15 cellular contexts compared by ENCODE assay signal in genomic region chr2:188207554-188207953, GRCh38.
DNase-seq lines count a peak whose midpoint lies in the region; ATAC-seq, FAIRE-seq and TF ChIP-seq lines count a peak whose summit lies in the region.
"Had no signal": no experiment of that assay in that cellular context is flagged by ENCODE, and none has a peak within 500 bp of the region (broad histone marks: within the 10 kb centered on the region; RNA-seq: fewer than 3 reads in every experiment).

No MANE protein-coding gene starts in this region.

- H3K79me2 ChIP-seq in K562 (ENCODE audit: control insufficient read depth, insufficient read depth, low read length): no peaks in the 10 kb centered on the region

- H3K79me1 ChIP-seq in IMR-90 (ENCODE audit: low read depth in 1 of 2, low read length in 2 of 2): no peaks in the 10 kb centered on the region

- H3K9me3 ChIP-seq in IMR-90 (ENCODE audit: control insufficient read depth, insufficient read depth, low read length) (no peaks in the 10 kb centered on the region), K562 (replicated peaks; ENCODE audit: control insufficient read depth, insufficient read depth, low read depth, low read length) (no peaks in the 10 kb centered on the region)

- H3K27me3 ChIP-seq in H7 (ENCODE audit: control insufficient read depth, insufficient read depth, low read length) (no peaks in the 10 kb centered on the region), IMR-90 (ENCODE audit: control insufficient read depth, insufficient read depth, low read length) (no peaks in the 10 kb centered on the region), K562 (ENCODE audit: control insufficient read depth in 2 of 2, insufficient read depth in 2 of 2, low read length in 2 of 2) (no peaks in the 10 kb centered on the region)

- H4K8ac ChIP-seq in IMR-90 (ENCODE audit: low read depth in 2 of 2, low read length in 2 of 2): no peak overlapping the region

- no peak overlapping the region for H3K4ac ChIP-seq in IMR-90 (ENCODE audit: low read depth, low read length)

- DNase-seq in H7 (peak; percentile 4), IMR-90 (no peak), K562 (ENCODE audit: extremely low read depth in 1 of 4, low spot score in 3 of 4) (peak in 1 of 4 experiments; percentile 2), iPS-NIHi7 (ENCODE audit: extremely low spot score) (peak; percentile 37), NCI-H748 (lab: John Stamatoyannopoulos, UW; ENCODE audit: unreplicated experiment) (no peak), GM03348 (ENCODE audit: low spot score) (no peak)
- no peak for DNase-seq in stimulated activated CD4-positive, alpha-beta T cell treated with anti-CD3 and anti-CD28 coated beads, Interleukin-2, amount 100 ng/mL, for 24 hours
- DNase-seq: C1 segment of cervical spinal cord; Calu3; CD4-positive, alpha-beta T cell; DMS79 had no signal

- no peak overlapping the region for H3K18ac ChIP-seq in IMR-90 (ENCODE audit: low read depth, low read length)

- intact Hi-C loops in IMR-90 (cut with micrococcal nuclease) (no loop called here), K562 (cut with micrococcal nuclease) (loop anchor here (10.0 kb wide), 1 partner anchor 157 kb away; no protein-coding TSS in a partner anchor)

- no peak for FAIRE-seq in K562 (lab: Jason Lieb, UNC)
- FAIRE-seq: A204.1, GM12892 had no signal

- H4K20me1 ChIP-seq in IMR-90 (ENCODE audit: insufficient read depth, low read length) (no peaks in the 10 kb centered on the region), K562 (replicated peaks; ENCODE audit: control insufficient read depth, insufficient read depth, low read length) (no peaks in the 10 kb centered on the region)

- dilution Hi-C loops in IMR-90 (cut with HindIII; ENCODE audit: low sequenced_read_pairs, unreplicated experiment): no loop called here

- no peak overlapping the region for H2BK15ac ChIP-seq in IMR-90 (ENCODE audit: low read depth, low read length)

- TF ChIP-seq CTCF in IMR-90 (conservative IDR thresholded peaks at IDR 0.05; ENCODE audit: low read depth, low read length) (no peak), K562 (IDR thresholded peaks at IDR 0.05 in 2 of 3, conservative IDR thresholded peaks at IDR 0.05 in 1 of 3; ENCODE audit: insufficient read depth in 2 of 3, low read depth in 1 of 3, low read length in 3 of 3) (no peak)

- CTCF ChIA-PET in IMR-90 (lab: Yijun Ruan, JAX) (no interaction called here), K562 (lab: Yijun Ruan, JAX; ENCODE audit: low intra/inter-chr PET ratio) (no interaction called here)

- no peak for ATAC-seq in IMR-90 (ENCODE audit: low read depth)
- peak; percentile 37; the same call in 2 of the 3 replicates for ATAC-seq in K562

- H3K4me3 ChIP-seq in H7 (ENCODE audit: insufficient read depth, low read depth, low read length) (no peak overlapping the region), IMR-90 (ENCODE audit: insufficient read depth, low read depth, low read length) (no peak overlapping the region), K562 (no peak overlapping the region)

- H2AFZ ChIP-seq in IMR-90 (replicated peaks; ENCODE audit: low read length, poor library complexity) (peak overlapping the region; percentile 18), K562 (ENCODE audit: low read depth, low read length) (no peak overlapping the region)

- BruUV-seq in IMR-90 (replicated peaks; lab: Mats Ljungman, UMichigan) (no TSS peak), K562 (replicated peaks; lab: Mats Ljungman, UMichigan) (no TSS peak)

- in situ Hi-C loops in IMR-90 (cut with MboI; ENCODE audit: low sequenced_read_pairs) (no loop called here), K562 (cut with MboI) (no loop called here)

- TF ChIP-seq EP300 in K562 (IDR thresholded peaks at IDR 0.05; ENCODE audit: low read length): no peak

- TF ChIP-seq POLR2A in IMR-90 (IDR thresholded peaks at IDR 0.05; ENCODE audit: low read depth, low read length) (no peak), K562 (conservative IDR thresholded peaks at IDR 0.05) (no peak)

- no peak overlapping the region for H2BK120ac ChIP-seq in IMR-90 (ENCODE audit: low read depth, low read length)

- no peak overlapping the region for H3K4me2 ChIP-seq in IMR-90 (ENCODE audit: low read depth, low read length)
- no peak overlapping the region for H3K4me2 ChIP-seq in K562 (ENCODE audit: insufficient read depth, low read length)
- H3K4me2 ChIP-seq: KMS-11 had no signal

- no peak overlapping the region for H3K9ac ChIP-seq in IMR-90 (ENCODE audit: low read depth, low read length)
- H3K9ac ChIP-seq in K562 (ENCODE audit: insufficient read depth in 1 of 2, low read depth in 2 of 2, low read length in 2 of 2): no peak overlapping the region
- H3K9ac ChIP-seq: KMS-11 had no signal

- no peak overlapping the region for H2AK5ac ChIP-seq in IMR-90 (ENCODE audit: low read depth, low read length)

- TF ChIP-seq RAD21 in IMR-90 (IDR thresholded peaks at IDR 0.05; ENCODE audit: low read length) (no peak), K562 (CRISPR knock-in tag; conservative IDR thresholded peaks at IDR 0.05 in 1 of 2, IDR thresholded peaks at IDR 0.05 in 1 of 2) (no peak)

- no peak overlapping the region for H3K23ac ChIP-seq in IMR-90 (ENCODE audit: low read depth, low read length)

- H2AK9ac ChIP-seq in IMR-90 (replicated peaks; ENCODE audit: low read depth, low read length, poor library complexity): no peak overlapping the region

- H3K27ac ChIP-seq in IMR-90 (ENCODE audit: insufficient read depth, low read length) (no peak overlapping the region), K562 (ENCODE audit: extremely low read depth, low read depth, low read length) (no peak overlapping the region)
- H3K27ac ChIP-seq: HL-60, KMS-11 had no signal

- H2BK20ac ChIP-seq in IMR-90 (ENCODE audit: low read depth, low read length): no peak overlapping the region

- H3K36me3 ChIP-seq in H7 (replicated peaks; ENCODE audit: control insufficient read depth, insufficient read depth, low read length) (no peaks in the 10 kb centered on the region), IMR-90 (ENCODE audit: control insufficient read depth, insufficient read depth, low read length) (no peaks in the 10 kb centered on the region), K562 (ENCODE audit: control insufficient read depth, insufficient read depth, low read length) (no peaks in the 10 kb centered on the region)

- H3K14ac ChIP-seq in IMR-90 (replicated peaks; ENCODE audit: low read depth, low read length): 0 out of 2 replicates have a peak overlapping the region, but pooled peaks have one; percentile 4

- no peak overlapping the region for H4K5ac ChIP-seq in IMR-90 (ENCODE audit: low read depth, low read length)

- 100% methylated on average over 1 of the region's 7 CpGs; no CpG with 5 or more reads in 1 of the 2 experiments for WGBS in IMR-90 (ENCODE audit: extremely low coverage in 2 of 2, insufficient read length in 1 of 2), 2 experiments
- 28% methylated on average over 4 of the region's 7 CpGs for WGBS in K562 (ENCODE audit: insufficient coverage, low coverage, missing lambda C conversion rate)

- no peaks in the 10 kb centered on the region for H3K9me1 ChIP-seq in IMR-90 (ENCODE audit: insufficient read depth, low read length)
- H3K9me1 ChIP-seq in K562 (ENCODE audit: control insufficient read depth, insufficient read depth, low read length): no peaks in the 10 kb centered on the region

- no peak overlapping the region for H4K91ac ChIP-seq in IMR-90 (ENCODE audit: insufficient read depth, low read depth, low read length)

- H3K4me1 ChIP-seq in IMR-90 (ENCODE audit: control insufficient read depth, insufficient read depth, low read length): no peaks in the 10 kb centered on the region
- no peaks in the 10 kb centered on the region; a peak in 1 of 5 replicates for H3K4me1 ChIP-seq in K562 (replicated peaks in 1 of 2; ENCODE audit: control insufficient read depth in 2 of 2, insufficient read depth in 2 of 2, low read length in 2 of 2)

- POLR2A ChIA-PET in IMR-90 (lab: Charles Lee; ENCODE audit: unreplicated experiment) (no interaction called here), K562 (lab: Yijun Ruan, JAX) (no interaction called here)

- no peak overlapping the region for H2BK5ac ChIP-seq in IMR-90 (ENCODE audit: low read depth, low read length, poor library complexity, severe bottlenecking)

- no peak overlapping the region for H3K56ac ChIP-seq in IMR-90 (ENCODE audit: extremely low read depth, insufficient read depth, low read length)

TF ChIP-seq in IMR-90, 13 proteins besides CTCF, POLR2A, EP300 and RAD21:
- TF ChIP-seq CHD1 (IDR thresholded peaks at IDR 0.05; ENCODE audit: low read depth, low read length) (no peak), MAFK (IDR thresholded peaks at IDR 0.05; ENCODE audit: low read depth, low read length) (no peak), RFX5 (IDR thresholded peaks at IDR 0.05; ENCODE audit: low read depth, low read length) (no peak), BHLHE40 (IDR thresholded peaks at IDR 0.05; ENCODE audit: low read depth, low read length) (no peak)
TF ChIP-seq in IMR-90: peak in this region for 0.

TF ChIP-seq in K562, 482 proteins besides CTCF, POLR2A, EP300 and RAD21:
- TF ChIP-seq ZNF384 (IDR thresholded peaks at IDR 0.05; ENCODE audit: low read depth, low read length) (peak; percentile 71), EGR1 (conservative IDR thresholded peaks at IDR 0.05) (no peak)

Comparison
In these comparisons a context has a peak if more than half of its experiments do, and no peak if none do; other contexts are left out.
1. DNase-seq: peak in H7 (single experiment) and iPS-NIHi7 (single experiment); none in IMR-90 (single experiment), stimulated activated CD4-positive, alpha-beta T cell treated with anti-CD3 and anti-CD28 coated beads, Interleukin-2, amount 100 ng/mL, for 24 hours (0 of 2), NCI-H748 (single experiment) and GM03348 (single experiment).